ENCODE assay signal across 1 cellular context in genomic region chr14:21308479-21309237, GRCh38.
A peak's percentile ranks its signal among the peaks of the same experiment; 100 is the strongest.
TF ChIP-seq lines count a peak whose summit lies in the region.

No MANE protein-coding gene starts in this region.

TF ChIP-seq in HepG2, 621 proteins besides CTCF, POLR2A, EP300 and RAD21 (continued from another document and continues in another):
- 0 out of 2 replicates have a peak, but pooled peaks have one; percentile 20 for TF ChIP-seq KIAA2018 (CRISPR knock-in tag; IDR thresholded peaks at IDR 0.05; ENCODE audit: borderline replicate concordance)
- no peak for TF ChIP-seq MAZ (IDR thresholded peaks at IDR 0.05; ENCODE audit: borderline replicate concordance, low read depth, low read length)
- peak; percentile 43; the same call in 1 of the 2 replicates for TF ChIP-seq MAZ (CRISPR knock-in tag; IDR thresholded peaks at IDR 0.05; ENCODE audit: low read depth)
- no peak for TF ChIP-seq ZNF510 (CRISPR knock-in tag; IDR thresholded peaks at IDR 0.05; ENCODE audit: low read depth)
- TF ChIP-seq GABPA (IDR thresholded peaks at IDR 0.05; ENCODE audit: low read depth, low read length), result no peak
- TF ChIP-seq GABPA (CRISPR knock-in tag; IDR thresholded peaks at IDR 0.05; ENCODE audit: low read depth), result peak; percentile 76
- TF ChIP-seq PTBP1 (IDR thresholded peaks at IDR 0.05; ENCODE audit: low read depth, low read length, poor library complexity, severe bottlenecking), result no peak
- TF ChIP-seq ZNF639 (CRISPR knock-in tag; conservative IDR thresholded peaks at IDR 0.05), result no peak
- peak; percentile 36; the same call in 1 of the 2 replicates for TF ChIP-seq KDM2A (CRISPR knock-in tag; IDR thresholded peaks at IDR 0.05; ENCODE audit: borderline replicate concordance, low read depth)
- peak; percentile 83; the same call in 1 of the 2 replicates for TF ChIP-seq ESRRA (CRISPR knock-in tag; IDR thresholded peaks at IDR 0.05; ENCODE audit: low read depth)
- TF ChIP-seq EHMT2 (IDR thresholded peaks at IDR 0.05; ENCODE audit: borderline replicate concordance, low read depth, low read length), result peak; percentile 87; the same call in 1 of the 2 replicates
- peak; percentile 27; the same call in 1 of the 2 replicates for TF ChIP-seq ZNF281 (CRISPR knock-in tag; IDR thresholded peaks at IDR 0.05; ENCODE audit: borderline replicate concordance)
- peak; percentile 52; the same call in 1 of the 2 replicates for TF ChIP-seq TCF7 (IDR thresholded peaks at IDR 0.05; ENCODE audit: low read depth)
- peak; percentile 9; the same call in 1 of the 2 replicates for TF ChIP-seq TFE3 (CRISPR knock-in tag; IDR thresholded peaks at IDR 0.05)
- TF ChIP-seq ZNF160 (CRISPR knock-in tag; IDR thresholded peaks at IDR 0.05), result no peak
- peak; percentile 80; the same call in 1 of the 2 replicates for TF ChIP-seq ZBTB3 (CRISPR knock-in tag; IDR thresholded peaks at IDR 0.05; ENCODE audit: borderline replicate concordance, low read depth)
- peak; percentile 42; the same call in 1 of the 2 replicates for TF ChIP-seq BCL3 (CRISPR knock-in tag; IDR thresholded peaks at IDR 0.05)
- no peak for TF ChIP-seq ZNF75D (CRISPR knock-in tag; IDR thresholded peaks at IDR 0.05; ENCODE audit: borderline replicate concordance)
- peak; percentile 58 for TF ChIP-seq RXRB (CRISPR knock-in tag; IDR thresholded peaks at IDR 0.05; ENCODE audit: borderline replicate concordance)
- peak; percentile 56; the same call in 1 of the 2 replicates for TF ChIP-seq SALL2 (CRISPR knock-in tag; IDR thresholded peaks at IDR 0.05)
- peak; percentile 8; the same call in 1 of the 2 replicates for TF ChIP-seq MEF2D (CRISPR knock-in tag; IDR thresholded peaks at IDR 0.05)
- TF ChIP-seq MIER2 (CRISPR knock-in tag; IDR thresholded peaks at IDR 0.05), result no peak
- peak; percentile 71; the same call in 1 of the 2 replicates for TF ChIP-seq IRF9 (CRISPR knock-in tag; IDR thresholded peaks at IDR 0.05; ENCODE audit: borderline replicate concordance)
- TF ChIP-seq SOX13 (IDR thresholded peaks at IDR 0.05), result no peak
- TF ChIP-seq SOX13 (CRISPR knock-in tag; conservative IDR thresholded peaks at IDR 0.05 in 1 of 2, IDR thresholded peaks at IDR 0.05 in 1 of 2), result 0 out of 4 replicates have a peak, but pooled peaks of 1 of the 2 experiments have one; percentile 4
- 0 out of 2 replicates have a peak, but pooled peaks have one; percentile 36 for TF ChIP-seq ZNF3 (CRISPR knock-in tag; IDR thresholded peaks at IDR 0.05)
- TF ChIP-seq KLF11 (CRISPR knock-in tag; IDR thresholded peaks at IDR 0.05), result peak; percentile 12; the same call in 1 of the 2 replicates
- TF ChIP-seq ZNF20 (CRISPR knock-in tag; IDR thresholded peaks at IDR 0.05), result no peak
- peak; percentile 36; the same call in 1 of the 2 replicates for TF ChIP-seq TEF (CRISPR knock-in tag; IDR thresholded peaks at IDR 0.05)
- TF ChIP-seq POGK (CRISPR knock-in tag; conservative IDR thresholded peaks at IDR 0.05), result peak; percentile 48; the same call in 1 of the 2 replicates
- TF ChIP-seq FOXK1 (CRISPR knock-in tag; IDR thresholded peaks at IDR 0.05; ENCODE audit: borderline replicate concordance, low read depth), result peak; percentile 69; the same call in 1 of the 2 replicates
- peak; percentile 83; the same call in 1 of the 2 replicates for TF ChIP-seq ERF (CRISPR knock-in tag; IDR thresholded peaks at IDR 0.05)
- 0 out of 2 replicates have a peak, but pooled peaks have one; percentile 24 for TF ChIP-seq ZNF326 (CRISPR knock-in tag; IDR thresholded peaks at IDR 0.05; ENCODE audit: borderline replicate concordance)
- TF ChIP-seq PHF21A (CRISPR knock-in tag; IDR thresholded peaks at IDR 0.05), result peak; percentile 73; the same call in 1 of the 2 replicates
- peak; percentile 71 for TF ChIP-seq NR2C2 (CRISPR knock-in tag; IDR thresholded peaks at IDR 0.05; ENCODE audit: borderline replicate concordance)
- peak; percentile 59 for TF ChIP-seq MYPOP (CRISPR knock-in tag; IDR thresholded peaks at IDR 0.05)
- peak; percentile 93 for TF ChIP-seq HOXA3 (CRISPR knock-in tag; IDR thresholded peaks at IDR 0.05)
- peak; percentile 93 for TF ChIP-seq SIN3A (IDR thresholded peaks at IDR 0.05; ENCODE audit: borderline replicate concordance, low read depth, low read length)
- no peak for TF ChIP-seq ATM (IDR thresholded peaks at IDR 0.05; ENCODE audit: borderline replicate concordance)
